ENCODE assay signal across 10 cellular contexts in the genomic region with DNA sequence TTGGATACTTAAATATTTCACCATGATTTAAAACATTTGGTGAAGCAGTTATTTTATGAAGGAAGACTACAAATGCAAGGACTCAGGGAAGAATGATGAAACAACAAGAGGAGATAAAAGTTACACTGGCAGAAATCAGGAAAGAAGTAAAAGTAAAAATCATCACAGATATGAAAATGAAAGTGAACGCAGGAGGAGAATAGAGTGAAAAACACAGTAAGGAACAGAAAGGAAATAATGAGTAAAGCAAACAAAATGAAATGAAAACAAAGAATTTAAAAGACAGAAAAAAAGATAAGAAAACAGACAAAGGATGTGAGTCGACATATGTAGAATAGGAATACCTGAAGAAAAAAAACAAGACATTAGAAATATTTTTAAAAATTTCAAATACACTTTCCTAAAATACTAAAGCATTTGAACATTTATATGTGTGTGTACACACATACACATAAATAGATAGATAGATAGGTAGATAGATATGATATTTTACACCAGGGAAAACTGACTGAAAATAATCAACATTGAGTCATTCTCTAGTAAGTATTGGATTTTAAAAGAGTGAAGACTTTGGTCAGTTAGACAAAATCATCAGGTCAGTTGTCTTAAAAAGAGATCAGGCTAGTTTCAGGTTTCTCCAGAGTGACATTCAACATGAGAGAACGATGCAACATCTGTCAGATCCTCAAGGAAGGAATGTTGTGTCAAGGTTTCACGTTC. TPM values are rescaled to one million over a fixed set of nuclear protein-coding genes. Genes with fewer than 3 reads are reported as not detected.
DNase-seq lines count a peak whose midpoint lies in the region; ATAC-seq lines count a peak whose summit lies in the region.
"Had no signal": no experiment of that assay in that cellular context is flagged by ENCODE, and none has a peak within 500 bp of the region (broad histone marks: within the 10 kb centered on the region; RNA-seq: fewer than 3 reads in every experiment).

No MANE protein-coding gene starts in this region.

- H3K27ac Mint-ChIP-seq in activated naive CD4-positive, alpha-beta T cell treated with anti-CD3 and anti-CD28 coated beads, Interleukin-2, amount 50 U/mL, for 24 hours = peak overlapping the region; percentile 95
- H3K27ac Mint-ChIP-seq in activated naive CD8-positive, alpha-beta T cell treated with anti-CD3 and anti-CD28 coated beads for 36 hours = peak overlapping the region; percentile 77
- H3K27ac Mint-ChIP-seq in stimulated activated memory B cell treated with anti-CD40 and anti-IgM and Interleukin-4, amounts not matched to agents 10 μg/mL and 1 μg/mL and 100 μg/mL, for 72 hours = peak overlapping the region; percentile 65
- H3K27ac Mint-ChIP-seq: neural progenitor cell had no signal

- DNase-seq in activated naive CD4-positive, alpha-beta T cell treated with Interleukin-2 at 50 U/mL for 16 hours = no peak
- DNase-seq in activated naive CD8-positive, alpha-beta T cell treated with anti-CD3 and anti-CD28 coated beads for 36 hours = no peak
- no peak for DNase-seq in NCI-H1105 treated with DMSO at 0.1 percent for 48 hours (lab: John Stamatoyannopoulos, UW)
- DNase-seq in iPS-NIHi11 (ENCODE audit: low spot score) = no peak
- DNase-seq in NCI-H2081 (lab: John Stamatoyannopoulos, UW) = no peak

- no peaks in the 10 kb centered on the region for H3K27me3 Mint-ChIP-seq in activated naive CD4-positive, alpha-beta T cell treated with anti-CD3 and anti-CD28 coated beads, Interleukin-2, amount 50 U/mL, for 24 hours
- H3K27me3 Mint-ChIP-seq in activated naive CD8-positive, alpha-beta T cell treated with anti-CD3 and anti-CD28 coated beads for 36 hours = no peaks in the 10 kb centered on the region
- H3K27me3 Mint-ChIP-seq in stimulated activated memory B cell treated with anti-CD40 and anti-IgM and Interleukin-4, amounts not matched to agents 10 μg/mL and 1 μg/mL and 100 μg/mL, for 72 hours = no peaks in the 10 kb centered on the region

- H3K36me3 Mint-ChIP-seq in activated naive CD4-positive, alpha-beta T cell treated with anti-CD3 and anti-CD28 coated beads, Interleukin-2, amount 50 U/mL, for 24 hours = peaks cover 11% of the 10 kb centered on the region
- peaks cover 12% of the 10 kb centered on the region for H3K36me3 Mint-ChIP-seq in activated naive CD8-positive, alpha-beta T cell treated with anti-CD3 and anti-CD28 coated beads for 36 hours
- peaks cover 24% of the 10 kb centered on the region for H3K36me3 Mint-ChIP-seq in stimulated activated memory B cell treated with anti-CD40 and anti-IgM and Interleukin-4, amounts not matched to agents 10 μg/mL and 1 μg/mL and 100 μg/mL, for 72 hours

- H3K4me1 Mint-ChIP-seq in activated naive CD4-positive, alpha-beta T cell treated with anti-CD3 and anti-CD28 coated beads, Interleukin-2, amount 50 U/mL, for 24 hours = peaks cover 29% of the 10 kb centered on the region
- peaks cover 14% of the 10 kb centered on the region for H3K4me1 Mint-ChIP-seq in activated naive CD8-positive, alpha-beta T cell treated with anti-CD3 and anti-CD28 coated beads for 36 hours
- peaks cover 11% of the 10 kb centered on the region for H3K4me1 Mint-ChIP-seq in stimulated activated memory B cell treated with anti-CD40 and anti-IgM and Interleukin-4, amounts not matched to agents 10 μg/mL and 1 μg/mL and 100 μg/mL, for 72 hours
- H3K4me1 Mint-ChIP-seq: neural progenitor cell had no signal

- peaks cover 6% of the 10 kb centered on the region for H3K9me3 Mint-ChIP-seq in activated naive CD4-positive, alpha-beta T cell treated with anti-CD3 and anti-CD28 coated beads, Interleukin-2, amount 50 U/mL, for 24 hours
- H3K9me3 Mint-ChIP-seq in activated naive CD8-positive, alpha-beta T cell treated with anti-CD3 and anti-CD28 coated beads for 36 hours = peaks cover 2% of the 10 kb centered on the region
- peaks cover 10% of the 10 kb centered on the region for H3K9me3 Mint-ChIP-seq in stimulated activated memory B cell treated with anti-CD40 and anti-IgM and Interleukin-4, amounts not matched to agents 10 μg/mL and 1 μg/mL and 100 μg/mL, for 72 hours

- peak overlapping the region; percentile 72 for H3K4me3 Mint-ChIP-seq in activated naive CD4-positive, alpha-beta T cell treated with anti-CD3 and anti-CD28 coated beads, Interleukin-2, amount 50 U/mL, for 24 hours
- H3K4me3 Mint-ChIP-seq in activated naive CD8-positive, alpha-beta T cell treated with anti-CD3 and anti-CD28 coated beads for 36 hours = peak overlapping the region; percentile 47
- H3K4me3 Mint-ChIP-seq in stimulated activated memory B cell treated with anti-CD40 and anti-IgM and Interleukin-4, amounts not matched to agents 10 μg/mL and 1 μg/mL and 100 μg/mL, for 72 hours = peak overlapping the region; percentile 32
- H3K4me3 Mint-ChIP-seq: neural progenitor cell had no signal

- ATAC-seq in HG02981 (IDR thresholded peaks at IDR 0.05; ENCODE audit: unreplicated experiment) = peak; percentile 57
- ATAC-seq in stimulated activated memory B cell treated with anti-CD40 and anti-IgM and Interleukin-4, amounts not matched to agents 10 μg/mL and 1 μg/mL and 100 μg/mL, for 72 hours = no peak
- ATAC-seq: HCT116 had no signal

RNA-seq across cellular contexts. Expression of a gene that starts 12.1 kb away (rescaled TPM):
- total RNA-seq in activated naive CD8-positive, alpha-beta T cell treated with anti-CD3 and anti-CD28 coated beads for 36 hours = 10 to 100 TPM; 50.5 to 55.8 TPM

RNA-seq across cellular contexts. Expression of a gene that starts 43.2 kb away (rescaled TPM):
- total RNA-seq in activated naive CD8-positive, alpha-beta T cell treated with anti-CD3 and anti-CD28 coated beads for 36 hours = 10 to 100 TPM; 43.3 to 47.3 TPM

RNA-seq across cellular contexts. Expression of a gene that starts 59.5 kb away (rescaled TPM):
- total RNA-seq in activated naive CD8-positive, alpha-beta T cell treated with anti-CD3 and anti-CD28 coated beads for 36 hours = 10 to 100 TPM; 62.8 to 67.3 TPM
